ENCODE assay signal across 19 cellular contexts in the genomic region with DNA sequence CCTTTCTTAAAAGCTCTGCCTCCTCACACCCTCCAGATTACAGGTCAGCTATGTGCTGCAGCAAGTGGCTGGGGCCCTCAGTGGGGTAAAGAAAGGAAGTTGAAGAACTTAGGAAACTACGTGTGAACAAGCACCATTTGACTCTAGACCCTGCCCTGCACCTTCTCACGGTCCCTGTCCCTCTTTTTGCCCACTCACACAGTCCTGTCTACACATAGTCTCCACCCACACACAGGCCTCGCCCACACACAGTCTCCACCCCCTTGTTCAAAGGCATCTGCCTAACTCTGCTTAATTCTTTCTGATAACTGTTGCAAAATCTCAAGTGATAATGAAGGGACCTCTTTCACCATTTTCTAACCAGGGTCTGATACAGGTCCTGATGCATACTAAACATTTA. TPM values are rescaled to one million over a fixed set of nuclear protein-coding genes. Genes with fewer than 3 reads are reported as not detected.
DNase-seq lines count a peak whose midpoint lies in the region; ATAC-seq, FAIRE-seq and TF ChIP-seq lines count a peak whose summit lies in the region.
"Had no signal": no experiment of that assay in that cellular context is flagged by ENCODE, and none has a peak within 500 bp of the region (broad histone marks: within the 10 kb centered on the region; RNA-seq: fewer than 3 reads in every experiment).

No MANE protein-coding gene starts in this region.

- no peak for DNase-seq in natural killer cell treated with Interleukin-12 subunit alpha and Interleukin-12 subunit beta and Interleukin-15 and Interleukin-18, amount 100 ng/mL, for 72 hours (ENCODE audit: low spot score)
- DNase-seq in natural killer cell, result no peak
- DNase-seq in NOMO-1 (lab: John Stamatoyannopoulos, UW; ENCODE audit: unreplicated experiment in 2 of 2), result peak; percentile 49 to 63
- no peak for DNase-seq in bronchial epithelial cell (ENCODE audit: low read depth)
- DNase-seq in NCI-H187 (lab: John Stamatoyannopoulos, UW), result no peak
- no peak for DNase-seq in HUDEP-2 (lab: John Stamatoyannopoulos, UW; ENCODE audit: unreplicated experiment in 76 of 76)
- no peak for DNase-seq in cerebellar cortex (ENCODE audit: low spot score)
- DNase-seq: CD8-positive, alpha-beta T cell; DMS79; GOT3; KBM-7; NCI-H1092; NCI-H2171 treated with DMSO at 0.1 percent for 48 hours; NCI-H748 treated with DMSO at 0.1 percent for 48 hours; Peyer's patch; SW 1271 had no signal

- no peak overlapping the region for H3K4me3 ChIP-seq in bronchial epithelial cell (ENCODE audit: low read depth, low read length)
- H3K4me3 ChIP-seq: BLaER1 treated with 17β-estradiol and CSF1 and Interleukin-3, amounts not matched to agents 10 nM and 100 nM; Peyer's patch; SJSA1 had no signal

- no peak overlapping the region for H3K27ac Mint-ChIP-seq in natural killer cell treated with Interleukin-12 subunit alpha and Interleukin-12 subunit beta and Interleukin-15 and Interleukin-18, amount 100 ng/mL, for 72 hours
- no peak overlapping the region for H3K27ac Mint-ChIP-seq in natural killer cell
- H3K27ac Mint-ChIP-seq: CD8-positive, alpha-beta T cell had no signal

- TF ChIP-seq CTCF in natural killer cell (IDR thresholded peaks at IDR 0.05), result no peak
- TF ChIP-seq CTCF in bronchial epithelial cell (IDR thresholded peaks at IDR 0.05; ENCODE audit: insufficient read depth, low read length, severe bottlenecking), result no peak

- H3K9me3 Mint-ChIP-seq in natural killer cell treated with Interleukin-12 subunit alpha and Interleukin-12 subunit beta and Interleukin-15 and Interleukin-18, amount 100 ng/mL, for 72 hours, result no peaks in the 10 kb centered on the region
- peaks cover 6% of the 10 kb centered on the region in 2 donors for H3K9me3 Mint-ChIP-seq in natural killer cell
- H3K9me3 Mint-ChIP-seq: CD8-positive, alpha-beta T cell had no signal

- peak; percentile 15 to 52 for ATAC-seq in natural killer cell treated with Interleukin-12 subunit alpha and Interleukin-12 subunit beta and Interleukin-15 and Interleukin-18, amount 100 ng/mL, for 72 hours
- ATAC-seq in natural killer cell, result no peak
- ATAC-seq: CD8-positive, alpha-beta T cell had no signal

- intact Hi-C loops in natural killer cell (cut with micrococcal nuclease), result no loop called here

- H3K36me3 Mint-ChIP-seq in natural killer cell treated with Interleukin-12 subunit alpha and Interleukin-12 subunit beta and Interleukin-15 and Interleukin-18, amount 100 ng/mL, for 72 hours, result no peaks in the 10 kb centered on the region
- no peaks in the 10 kb centered on the region for H3K36me3 Mint-ChIP-seq in natural killer cell
- H3K36me3 Mint-ChIP-seq: CD8-positive, alpha-beta T cell had no signal

- no peak overlapping the region for H3K4me3 Mint-ChIP-seq in natural killer cell treated with Interleukin-12 subunit alpha and Interleukin-12 subunit beta and Interleukin-15 and Interleukin-18, amount 100 ng/mL, for 72 hours
- no peak overlapping the region for H3K4me3 Mint-ChIP-seq in natural killer cell
- H3K4me3 Mint-ChIP-seq: CD8-positive, alpha-beta T cell had no signal

- H3K36me3 ChIP-seq in bronchial epithelial cell (ENCODE audit: control insufficient read depth, insufficient read depth, low read length), result no peaks in the 10 kb centered on the region
- H3K36me3 ChIP-seq: BLaER1 treated with 17β-estradiol and CSF1 and Interleukin-3, amounts not matched to agents 10 nM and 100 nM; Peyer's patch; SJSA1 had no signal

- H3K4me1 Mint-ChIP-seq in natural killer cell treated with Interleukin-12 subunit alpha and Interleukin-12 subunit beta and Interleukin-15 and Interleukin-18, amount 100 ng/mL, for 72 hours (ENCODE audit: low read depth in 2 of 2), result no peaks in the 10 kb centered on the region
- no peaks in the 10 kb centered on the region for H3K4me1 Mint-ChIP-seq in natural killer cell

- H3K27me3 ChIP-seq in bronchial epithelial cell (ENCODE audit: control insufficient read depth, insufficient read depth, low read length), result no peaks in the 10 kb centered on the region
- H3K27me3 ChIP-seq: BLaER1 treated with 17β-estradiol and CSF1 and Interleukin-3, amounts not matched to agents 10 nM and 100 nM; Peyer's patch; SJSA1 had no signal

- peaks cover 11 to 16% of the 10 kb centered on the region in 2 donors for H3K27me3 Mint-ChIP-seq in natural killer cell treated with Interleukin-12 subunit alpha and Interleukin-12 subunit beta and Interleukin-15 and Interleukin-18, amount 100 ng/mL, for 72 hours
- H3K27me3 Mint-ChIP-seq in natural killer cell (ENCODE audit: low read depth in 2 of 2), result peaks cover 10 to 11% of the 10 kb centered on the region in 2 donors

- peak; percentile 95 for FAIRE-seq in bronchial epithelial cell (lab: Jason Lieb, UNC)
- FAIRE-seq: D721Med had no signal

RNA-seq across cellular contexts. Expression of a gene that starts 59.0 kb away (rescaled TPM):
- total RNA-seq in natural killer cell treated with Interleukin-12 subunit alpha and Interleukin-12 subunit beta and Interleukin-15 and Interleukin-18, amount 100 ng/mL, for 72 hours, result 1 to 10 TPM in 1 of 2 donors, under 1 TPM in 1; 0.38 to 2.1 TPM
- total RNA-seq in natural killer cell (1 to 10 TPM in 2 of 3 donors, under 1 TPM in 1; 0.60 to 2.2 (median 1.1) TPM), bronchial epithelial cell (under 0.01 and 0.13 TPM in 2 replicates)

Comparison
In these comparisons a context has a peak if more than half of its experiments do, and no peak if none do; other contexts are left out.
1. ATAC-seq: peak in natural killer cell treated with Interleukin-12 subunit alpha and Interleukin-12 subunit beta and Interleukin-15 and Interleukin-18, amount 100 ng/mL, for 72 hours (2 of 2); none in natural killer cell (0 of 3).
2. DNase-seq: peak in NOMO-1 (2 of 2); none in natural killer cell treated with Interleukin-12 subunit alpha and Interleukin-12 subunit beta and Interleukin-15 and Interleukin-18, amount 100 ng/mL, for 72 hours (single experiment), natural killer cell (single experiment), bronchial epithelial cell (single experiment), NCI-H187 (0 of 2), HUDEP-2 (0 of 76) and cerebellar cortex (single experiment).